In the genomic region with DNA sequence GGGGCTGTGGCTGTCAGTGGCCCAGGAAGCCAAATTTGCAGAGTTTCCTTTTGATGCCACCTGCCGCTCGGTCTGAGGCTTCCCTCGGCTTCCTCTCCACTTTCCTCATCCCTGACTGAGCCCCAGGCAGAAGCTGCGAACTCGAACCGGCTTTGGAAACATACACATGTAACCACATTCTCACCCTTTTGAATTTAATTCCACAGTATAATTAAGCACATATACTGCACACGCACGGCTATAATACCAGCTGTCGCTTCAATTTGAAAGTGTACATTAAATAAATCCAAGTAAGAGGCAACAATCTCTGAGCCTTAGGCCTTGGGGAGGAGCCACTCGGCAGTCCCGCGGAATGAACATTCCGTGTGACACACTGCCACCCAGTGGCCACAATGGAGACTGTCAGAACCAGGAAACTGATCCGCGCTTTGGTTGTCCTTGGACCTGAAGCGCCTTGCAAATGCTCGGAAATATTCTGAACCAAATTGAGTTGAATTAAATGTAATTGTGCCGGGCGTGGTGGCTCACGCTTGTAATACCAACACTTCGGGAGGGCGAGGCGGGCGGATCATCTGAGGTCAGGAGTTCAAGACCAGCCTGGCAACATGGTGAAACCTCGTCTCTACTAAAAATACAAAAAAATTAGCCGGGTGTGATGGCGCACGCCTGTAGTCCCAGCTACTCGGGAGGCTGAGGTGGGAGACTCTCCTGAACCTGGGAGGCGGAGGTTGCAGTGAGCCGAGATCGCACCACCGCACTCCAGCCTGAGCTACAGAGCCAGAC, we compare ENCODE assay signal across 8 cellular contexts.
DNase-seq lines count a peak whose midpoint lies in the region; ATAC-seq and TF ChIP-seq lines count a peak whose summit lies in the region.

No MANE protein-coding gene starts in this region.

- H3K4me3 Mint-ChIP-seq in activated CD4-positive, alpha-beta T cell treated with anti-CD3 and anti-CD28 coated beads for 36 hours = peak overlapping the region; percentile 65

- intact Hi-C loops in activated CD4-positive, alpha-beta T cell treated with anti-CD3 and anti-CD28 coated beads for 36 hours (cut with DNase I, micrococcal nuclease) = loop anchor here (1.0 to 10.0 kb wide), 6 partner anchors 170 to 1818 kb away; no protein-coding TSS in a partner anchor
- intact Hi-C loops in colonic mucosa (cut with DNase I) = loop anchor here (10.0 kb wide), 1 partner anchor 1243 kb away; no protein-coding TSS in a partner anchor

- H3K4me1 ChIP-seq in colonic mucosa = no peaks in the 10 kb centered on the region

- peak overlapping the region; percentile 30 for H3K4me3 ChIP-seq in colonic mucosa

- peak; percentile 90 for DNase-seq in Ammon's horn (ENCODE audit: low spot score)
- peak; percentile 53 for DNase-seq in NCI-H226
- DNase-seq in activated CD4-positive, alpha-beta T cell treated with anti-CD3 and anti-CD28 coated beads for 36 hours = peak; percentile 89
- DNase-seq in colonic mucosa = peak; percentile 89
- peak; percentile 81 for DNase-seq in left lobe of liver (ENCODE audit: low spot score)
- DNase-seq in stimulated activated CD4-positive, alpha-beta T cell treated with anti-CD3 and anti-CD28 coated beads, Interleukin-2, amount 100 ng/mL, for 4 hours (ENCODE audit: low read depth) = peak; percentile 73

- peaks cover 30% of the 10 kb centered on the region for H3K4me1 Mint-ChIP-seq in activated CD4-positive, alpha-beta T cell treated with anti-CD3 and anti-CD28 coated beads for 36 hours

- no peaks in the 10 kb centered on the region for H3K9me3 ChIP-seq in colonic mucosa

- no peaks in the 10 kb centered on the region for H3K27me3 ChIP-seq in colonic mucosa

- peak; percentile 96 for TF ChIP-seq CTCF in colonic mucosa (IDR thresholded peaks at IDR 0.05)

- no peaks in the 10 kb centered on the region for H3K36me3 ChIP-seq in colonic mucosa

- H3K27me3 Mint-ChIP-seq in activated CD4-positive, alpha-beta T cell treated with anti-CD3 and anti-CD28 coated beads for 36 hours = no peaks in the 10 kb centered on the region

- no peaks in the 10 kb centered on the region for H3K36me3 Mint-ChIP-seq in activated CD4-positive, alpha-beta T cell treated with anti-CD3 and anti-CD28 coated beads for 36 hours (ENCODE audit: low read depth)

- CTCF ChIA-PET in activated CD4-positive, alpha-beta T cell treated with anti-CD3 and anti-CD28 coated beads for 36 hours (lab: Charles Lee) = interaction anchor here (0.6 to 1.8 kb wide), 18 partner anchors 14 to 1257 kb away, joined by 3 to 6 read pairs (median 3); no protein-coding TSS in a partner anchor

- POLR2A ChIA-PET in activated CD4-positive, alpha-beta T cell treated with anti-CD3 and anti-CD28 coated beads for 36 hours (lab: Charles Lee) = interaction anchor here (0.6 kb wide), 1 partner anchor 127 kb away, joined by 4 read pairs; no protein-coding TSS in a partner anchor

- H3K9me3 Mint-ChIP-seq in activated CD4-positive, alpha-beta T cell treated with anti-CD3 and anti-CD28 coated beads for 36 hours (ENCODE audit: low read depth) = no peaks in the 10 kb centered on the region

- peak overlapping the region; percentile 55 for H3K27ac Mint-ChIP-seq in activated CD4-positive, alpha-beta T cell treated with anti-CD3 and anti-CD28 coated beads for 36 hours

- ATAC-seq in GM19035 (IDR thresholded peaks at IDR 0.05; ENCODE audit: unreplicated experiment) = peak; percentile 91
- peak; percentile 84 for ATAC-seq in HG03342 (IDR thresholded peaks at IDR 0.05; ENCODE audit: unreplicated experiment)
- ATAC-seq in activated CD4-positive, alpha-beta T cell treated with anti-CD3 and anti-CD28 coated beads for 36 hours = peak; percentile 92
- peak; percentile 100 for ATAC-seq in left lobe of liver

- H3K27ac ChIP-seq in colonic mucosa = no peak overlapping the region

- H3K9ac ChIP-seq in colonic mucosa (ENCODE audit: low read depth in 2 of 2, low read length in 2 of 2) = no peak overlapping the region
